In genomic region chr17:4204676-4205075, GRCh38 we compare ENCODE assay signal across 12 cellular contexts. TPM values are rescaled to one million over a fixed set of nuclear protein-coding genes. Genes with fewer than 3 reads are reported as not detected.
DNase-seq lines count a peak whose midpoint lies in the region; ATAC-seq, FAIRE-seq and TF ChIP-seq lines count a peak whose summit lies in the region.
"Had no signal": no experiment of that assay in that cellular context is flagged by ENCODE, and none has a peak within 500 bp of the region (broad histone marks: within the 10 kb centered on the region; RNA-seq: fewer than 3 reads in every experiment).

No MANE protein-coding gene starts in this region.

- peaks cover 81% of the 10 kb centered on the region for H3K36me3 Mint-ChIP-seq in activated T-helper 17 cell treated with anti-CD3 and anti-CD28 coated beads, Interleukin-2, amount 50 U/mL, for 72 hours (ENCODE audit: low read depth)

- peak; percentile 73 for ATAC-seq in activated T-helper 17 cell treated with anti-CD3 and anti-CD28 coated beads, Interleukin-2, amount 50 U/mL, for 72 hours (replicated peaks)
- peak in 3 of 4 donors; percentile 43 to 86 (median 77) for ATAC-seq in heart left ventricle

- WGBS in heart left ventricle, 4 donors: 18 to 50% (median 28%) methylated on average over 5 of the region's 5 CpGs

- H3K27ac Mint-ChIP-seq in activated T-helper 17 cell treated with anti-CD3 and anti-CD28 coated beads, Interleukin-2, amount 50 U/mL, for 72 hours: peak overlapping the region; percentile 57

- intact Hi-C loops in heart left ventricle (cut with DNase I): loop anchor here in 3 of 10 donors (5.0 to 10.0 kb wide), 2 partner anchors 60 to 208 kb away; partner anchors contain the start of genes CYB5D2 (in 1 of the 3) and ZZEF1 (in 1 of the 3)

- peaks cover 2 to 86% (median 65%) of the 10 kb centered on the region in 9 donors for H3K36me3 ChIP-seq in heart left ventricle

- H3K4me3 ChIP-seq in heart left ventricle: no peak overlapping the region
- no peak overlapping the region for H3K4me3 ChIP-seq in skeletal muscle cell (ENCODE audit: low read depth, low read length)
- H3K4me3 ChIP-seq: Peyer's patch had no signal

- H3K4me1 ChIP-seq in heart left ventricle: peaks cover 0 to 28% (median 10%) of the 10 kb centered on the region in 12 donors
- H3K4me1 ChIP-seq: Peyer's patch had no signal

- H3K27me3 Mint-ChIP-seq in activated T-helper 17 cell treated with anti-CD3 and anti-CD28 coated beads, Interleukin-2, amount 50 U/mL, for 72 hours: no peaks in the 10 kb centered on the region

- DNase-seq in EH (ENCODE audit: low read depth) (peak; percentile 100), heart left ventricle (peak in 2 of 5 donors; percentile 18 to 49), skeletal muscle cell (ENCODE audit: low read depth) (peak; percentile 97), NCI-H510A (lab: John Stamatoyannopoulos, UW) (no peak), H54 (ENCODE audit: insufficient read length, low spot score) (no peak), NCI-H69 (lab: John Stamatoyannopoulos, UW) (no peak), glomerular visceral epithelial cell (ENCODE audit: extremely low spot score) (no peak)
- DNase-seq: activated CD4-positive, alpha-beta T cell treated with anti-CD3 and anti-CD28 coated beads for 4 hours; cortex of kidney; kidney had no signal

- H3K9me3 ChIP-seq in heart left ventricle: no peaks in the 10 kb centered on the region
- H3K9me3 ChIP-seq: Peyer's patch had no signal

- no peaks in the 10 kb centered on the region for H3K27me3 ChIP-seq in heart left ventricle
- H3K27me3 ChIP-seq: Peyer's patch had no signal

- peak overlapping the region in 7 of 12 donors; percentile 8 to 77 (median 53) for H3K27ac ChIP-seq in heart left ventricle

- peaks cover 23% of the 10 kb centered on the region for H3K4me1 Mint-ChIP-seq in activated T-helper 17 cell treated with anti-CD3 and anti-CD28 coated beads, Interleukin-2, amount 50 U/mL, for 72 hours

- TF ChIP-seq CTCF in heart left ventricle (IDR thresholded peaks at IDR 0.05): no peak

- no peaks in the 10 kb centered on the region for H3K9me3 Mint-ChIP-seq in activated T-helper 17 cell treated with anti-CD3 and anti-CD28 coated beads, Interleukin-2, amount 50 U/mL, for 72 hours

- no peak for FAIRE-seq in H54 (lab: Jason Lieb, UNC)

- no peak for TF ChIP-seq POLR2A in heart left ventricle (IDR thresholded peaks at IDR 0.05)
- TF ChIP-seq POLR2A in H54 (IDR thresholded peaks at IDR 0.05; ENCODE audit: low read depth, low read length): no peak

- H3K4me3 Mint-ChIP-seq in activated T-helper 17 cell treated with anti-CD3 and anti-CD28 coated beads, Interleukin-2, amount 50 U/mL, for 72 hours: no peak overlapping the region

RNA-seq across cellular contexts. Expression of gene ANKFY1, which starts 59.1 kb away (rescaled TPM):
- 10 to 100 TPM; 31.7 to 48.3 TPM for total RNA-seq in activated T-helper 17 cell treated with anti-CD3 and anti-CD28 coated beads, Interleukin-2, amount 50 U/mL, for 72 hours
- total RNA-seq in heart left ventricle: 10 to 100 TPM; 20.6 to 44.9 (median 24.9) TPM
- polyA plus RNA-seq in heart left ventricle: 10 to 100 TPM in 1 of 2 donors, 1 to 10 TPM in 1; 9.4 to 14.5 TPM

Comparison
In these comparisons a context has a peak if more than half of its experiments do, and no peak if none do; other contexts are left out.
1. DNase-seq: peak in EH (single experiment) and skeletal muscle cell (single experiment); none in NCI-H510A (single experiment), H54 (single experiment), NCI-H69 (single experiment) and glomerular visceral epithelial cell (single experiment).